Comparison of ENCODE assay signal across 8 cellular contexts in genomic region chr17:29376667-29377268, GRCh38. TPM values are rescaled to one million over a fixed set of nuclear protein-coding genes. Genes with fewer than 3 reads are reported as not detected.
DNase-seq lines count a peak whose midpoint lies in the region; ATAC-seq and TF ChIP-seq lines count a peak whose summit lies in the region.

No MANE protein-coding gene starts in this region.

- TF ChIP-seq RAD21 in SK-N-SH (IDR thresholded peaks at IDR 0.05; ENCODE audit: low read length), result no peak

- no peak for TF ChIP-seq CTCF in SK-N-SH (IDR thresholded peaks at IDR 0.05)
- TF ChIP-seq CTCF in foreskin fibroblast (IDR thresholded peaks at IDR 0.05; ENCODE audit: low read depth, low read length), result no peak
- no peak for TF ChIP-seq CTCF in osteoblast (IDR thresholded peaks at IDR 0.05; ENCODE audit: extremely low read depth, low read depth, low read length)
- no peak for TF ChIP-seq CTCF in thyroid gland (IDR thresholded peaks at IDR 0.05)

- H3K79me2 ChIP-seq in SK-N-SH (ENCODE audit: insufficient read depth), result no peaks in the 10 kb centered on the region
- H3K79me2 ChIP-seq in osteoblast (ENCODE audit: insufficient read depth, low read length), result no peaks in the 10 kb centered on the region

- H3K27me3 ChIP-seq in SK-N-SH (ENCODE audit: insufficient read depth) (no peaks in the 10 kb centered on the region), osteoblast (ENCODE audit: insufficient read depth, low read length) (no peaks in the 10 kb centered on the region), thyroid gland (no peaks in the 10 kb centered on the region)

- CTCF ChIA-PET in SK-N-SH (lab: Yijun Ruan, JAX), result interaction anchor here (1.0 to 3.5 kb wide), 6 partner anchors 9 to 214 kb away, joined by 3 to 10 read pairs (median 5); no protein-coding TSS in a partner anchor

- H3F3A ChIP-seq in SK-N-SH (replicated peaks; ENCODE audit: insufficient read depth), result peaks cover 7% of the 10 kb centered on the region

- WGBS in SK-N-SH (ENCODE audit: low lambda C conversion rate), result 29% methylated on average over 3 of the region's 3 CpGs
- 58 to 70% methylated on average over 3 of the region's 3 CpGs for WGBS in thyroid gland, 2 donors

- DNase-seq in G401 (ENCODE audit: low spot score) (peak; percentile 61), SK-N-SH (no peak), foreskin fibroblast (peak; percentile 84 to 93), osteoblast (ENCODE audit: insufficient read length, low spot score, missing footprints) (peak; percentile 91), COLO829 (ENCODE audit: low spot score) (no peak), NCI-H2029 treated with DMSO at 0.1 percent for 48 hours (lab: John Stamatoyannopoulos, UW) (no peak), thyroid gland (no peak)

- H3K4me3 ChIP-seq in SK-N-SH (ENCODE audit: low read depth in 2 of 2, low read length in 1 of 2) (peak overlapping the region in 1 of 2 experiments; percentile 17; a peak in 2 of 4 replicates), foreskin fibroblast (ENCODE audit: low read depth in 1 of 2, low read length in 2 of 2) (peak overlapping the region in 1 of 2 donors; percentile 13), osteoblast (ENCODE audit: insufficient read depth, low read length) (peak overlapping the region; percentile 3), thyroid gland (replicated peaks in 1 of 3) (no peak overlapping the region)

- TF ChIP-seq POLR2A in thyroid gland (IDR thresholded peaks at IDR 0.05), result no peak

- H3K4me2 ChIP-seq in SK-N-SH, result peak overlapping the region; percentile 51; the same call in 1 of the 2 replicates
- H3K4me2 ChIP-seq in osteoblast (ENCODE audit: insufficient read depth, low read length), result peak overlapping the region; percentile 60

- H3K9me3 ChIP-seq in SK-N-SH (no peaks in the 10 kb centered on the region), osteoblast (ENCODE audit: low read depth, low read length) (no peaks in the 10 kb centered on the region), thyroid gland (no peaks in the 10 kb centered on the region)

- H3K4me1 ChIP-seq in SK-N-SH (ENCODE audit: control insufficient read depth in 1 of 2, insufficient read depth in 2 of 2, low read depth in 1 of 2, low read length in 1 of 2) (peaks cover 0 to 23% of the 10 kb centered on the region in 2 experiments; a peak in 2 of 4 replicates), osteoblast (ENCODE audit: insufficient read depth, low read length) (peaks cover 12% of the 10 kb centered on the region), thyroid gland (peaks cover 0 to 5% of the 10 kb centered on the region in 2 donors)

- POLR2A ChIA-PET in SK-N-SH (lab: Yijun Ruan, JAX), result interaction anchor here (1.1 kb wide), 1 partner anchor 13 kb away, joined by 5 read pairs; the partner anchor contains the start of gene TAOK1

- peak overlapping the region; percentile 89 for H2AFZ ChIP-seq in SK-N-SH (ENCODE audit: low read depth)
- peak overlapping the region; percentile 79 for H2AFZ ChIP-seq in osteoblast (ENCODE audit: low read length)

- peak overlapping the region in 1 of 2 experiments; percentile 73; a peak in 2 of 4 replicates for H3K27ac ChIP-seq in SK-N-SH (ENCODE audit: low read depth in 2 of 2, low read length in 1 of 2)
- peak overlapping the region; percentile 38 for H3K27ac ChIP-seq in osteoblast (ENCODE audit: low read depth, low read length)
- H3K27ac ChIP-seq in thyroid gland, result no peak overlapping the region

- in situ Hi-C loops in G401 (cut with HindIII; ENCODE audit: low sequenced_read_pairs), result no loop called here

- H3K9ac ChIP-seq in SK-N-SH, result peak overlapping the region; percentile 41; the same call in 1 of the 2 replicates

- TF ChIP-seq EP300 in SK-N-SH (IDR thresholded peaks at IDR 0.05; ENCODE audit: borderline replicate concordance in 1 of 2, low read depth in 1 of 2, low read length in 1 of 2), result no peak

- no peaks in the 10 kb centered on the region for H3K9me2 ChIP-seq in SK-N-SH

- no peaks in the 10 kb centered on the region for H3K36me3 ChIP-seq in SK-N-SH (replicated peaks in 1 of 2; ENCODE audit: control insufficient read depth in 1 of 2, insufficient read depth in 2 of 2, low read length in 1 of 2)
- no peaks in the 10 kb centered on the region for H3K36me3 ChIP-seq in osteoblast (ENCODE audit: insufficient read depth, low read length)
- H3K36me3 ChIP-seq in thyroid gland, result no peaks in the 10 kb centered on the region

- ATAC-seq in GM19455 (IDR thresholded peaks at IDR 0.05; ENCODE audit: unreplicated experiment), result no peak

- intact Hi-C loops in thyroid gland (cut with DNase I), result no loop called here

- H4K20me1 ChIP-seq in SK-N-SH (ENCODE audit: insufficient read depth), result no peaks in the 10 kb centered on the region
- no peaks in the 10 kb centered on the region for H4K20me1 ChIP-seq in osteoblast (ENCODE audit: insufficient read depth, low read length)

TF ChIP-seq in SK-N-SH, 30 proteins besides CTCF, POLR2A, EP300 and RAD21:
- TF ChIP-seq TCF12 (IDR thresholded peaks at IDR 0.05) (peak; percentile 14; the same call in 1 of the 2 replicates), JUND (IDR thresholded peaks at IDR 0.05) (peak; percentile 65), TAF1 (IDR thresholded peaks at IDR 0.05; ENCODE audit: borderline replicate concordance, low read depth, low read length) (peak; percentile 26; the same call in 1 of the 2 replicates), FOSL2 (IDR thresholded peaks at IDR 0.05; ENCODE audit: borderline replicate concordance, low read depth) (peak; percentile 78), GABPA (IDR thresholded peaks at IDR 0.05; ENCODE audit: low read depth) (no peak)

RNA-seq across cellular contexts. Expression of gene TAOK1, which starts 13.4 kb away (rescaled TPM):
- total RNA-seq in G401 (2014; rRNA removed; shearing (Covaris generic)), result 31.1 and 38.5 TPM in 2 replicates
- 5.9 and 7.4 TPM in 2 replicates for polyA plus RNA-seq in SK-N-SH (2012; rRNA removed)
- 9.7 and 11.9 TPM in 2 replicates for polyA plus RNA-seq in SK-N-SH (2012; cell fraction: cytosol; rRNA removed)
- 5.4 and 12.3 TPM in 2 replicates for polyA plus RNA-seq in SK-N-SH (2012; cell fraction: nucleus; rRNA removed)
- total RNA-seq in osteoblast, result 53.6 and 68.4 TPM in 2 replicates
- 10 to 100 TPM; 62.9 to 87.5 (median 68.8) TPM for total RNA-seq in thyroid gland

Comparison
In these comparisons a context has a peak if more than half of its experiments do, and no peak if none do; other contexts are left out.
1. DNase-seq: peak in G401 (single experiment), foreskin fibroblast (2 of 2) and osteoblast (single experiment); none in SK-N-SH (single experiment), COLO829 (single experiment), NCI-H2029 treated with DMSO at 0.1 percent for 48 hours (single experiment) and thyroid gland (0 of 2).